7 cellular contexts compared by ENCODE assay signal in the genomic region with DNA sequence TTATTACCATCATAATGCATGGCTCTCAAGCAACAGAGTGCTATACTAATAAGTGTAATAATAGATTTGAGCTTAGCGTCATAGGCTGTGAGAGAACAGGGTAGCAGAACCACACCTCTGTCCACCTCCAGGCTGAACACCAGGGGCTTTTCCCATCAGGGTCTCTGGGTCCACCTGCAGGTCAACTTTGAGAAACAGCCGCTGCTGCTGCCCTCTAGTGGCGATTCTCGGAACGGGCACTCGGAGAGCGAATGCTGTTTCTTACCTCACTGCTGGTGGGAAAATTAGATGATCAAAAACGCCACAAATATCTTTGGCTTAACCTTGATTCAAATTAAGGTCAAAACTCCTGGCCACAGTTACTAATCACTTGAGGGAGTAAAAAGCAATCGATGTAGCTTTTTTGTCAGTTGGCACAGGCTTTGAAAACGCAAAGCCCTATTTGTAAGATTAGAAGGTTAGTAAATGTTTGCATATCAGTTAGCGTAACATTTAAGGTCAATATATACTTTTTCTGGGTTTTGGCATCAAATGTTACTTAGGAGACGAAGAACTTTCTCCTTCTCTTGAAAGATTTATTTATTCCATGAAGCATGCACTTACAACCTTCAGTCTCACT.
DNase-seq lines count a peak whose midpoint lies in the region; ATAC-seq, FAIRE-seq and TF ChIP-seq lines count a peak whose summit lies in the region.

No MANE protein-coding gene starts in this region.

- peak; percentile 96 for TF ChIP-seq CTCF in GM06990 (IDR thresholded peaks at IDR 0.05; ENCODE audit: insufficient read depth, low read length, poor library complexity, severe bottlenecking)
- TF ChIP-seq CTCF in esophagus muscularis mucosa (IDR thresholded peaks at IDR 0.05), result peak; percentile 47 to 85 (median 62)
- no peak for TF ChIP-seq CTCF in omental fat pad (IDR thresholded peaks at IDR 0.05)

- no peak for ATAC-seq in omental fat pad (ENCODE audit: low FRiP score)

- 43% methylated on average over 6 of the region's 12 CpGs for WGBS in esophagus muscularis mucosa

- H3K27me3 ChIP-seq in GM06990 (replicated peaks; ENCODE audit: control insufficient read depth, insufficient read depth, low read length) (no peaks in the 10 kb centered on the region), esophagus muscularis mucosa (peaks cover 0 to 71% (median 0%) of the 10 kb centered on the region in 4 donors)

- TF ChIP-seq POLR2A in esophagus muscularis mucosa (IDR thresholded peaks at IDR 0.05; ENCODE audit: low read depth), result no peak

- H3K4me1 ChIP-seq in esophagus muscularis mucosa, result no peaks in the 10 kb centered on the region

- no peak overlapping the region for H3K27ac ChIP-seq in esophagus muscularis mucosa (replicated peaks in 1 of 4)

- H3K9me3 ChIP-seq in esophagus muscularis mucosa, result no peaks in the 10 kb centered on the region

- H3K36me3 ChIP-seq in GM06990 (ENCODE audit: control insufficient read depth, insufficient read depth, low read length) (no peaks in the 10 kb centered on the region), esophagus muscularis mucosa (no peaks in the 10 kb centered on the region)

- peak; percentile 40 for FAIRE-seq in urothelium cell line (lab: Jason Lieb, UNC)

- DNase-seq in GM06990 (ENCODE audit: extremely low read depth, insufficient read length) (peak; percentile 20), H4 (ENCODE audit: low spot score) (peak; percentile 44), NCI-H2196 treated with DMSO at 0.1 percent for 48 hours (lab: John Stamatoyannopoulos, UW; ENCODE audit: unreplicated experiment) (peak; percentile 21), esophagus muscularis mucosa (ENCODE audit: extremely low spot score) (no peak), omental fat pad (ENCODE audit: low spot score) (peak; percentile 40), urothelium cell line (ENCODE audit: low spot score) (peak; percentile 69)
- peak; percentile 15 to 59 (median 43) for DNase-seq in activated CD8-positive, alpha-beta memory T cell treated with anti-CD3 and anti-CD28 coated beads for 48 hours (ENCODE audit: low read depth in 2 of 3, low spot score in 2 of 3)

- intact Hi-C loops in esophagus muscularis mucosa (cut with DNase I), result no loop called here

- no peak overlapping the region for H3K4me3 ChIP-seq in GM06990 (replicated peaks; ENCODE audit: low read depth, low read length)
- no peak overlapping the region for H3K4me3 ChIP-seq in esophagus muscularis mucosa

- TF ChIP-seq EP300 in esophagus muscularis mucosa (IDR thresholded peaks at IDR 0.05), result no peak

Comparison
In these comparisons a context has a peak if more than half of its experiments do, and no peak if none do; other contexts are left out.
1. CTCF ChIP-seq: peak in GM06990 (single experiment) and esophagus muscularis mucosa (3 of 3); none in omental fat pad (0 of 3).